ENCODE assay signal across 8 cellular contexts in genomic region chr20:36861625-36861874, GRCh38. TPM values are rescaled to one million over a fixed set of nuclear protein-coding genes. Genes with fewer than 3 reads are reported as not detected.
DNase-seq lines count a peak whose midpoint lies in the region; ATAC-seq and TF ChIP-seq lines count a peak whose summit lies in the region.

No MANE protein-coding gene starts in this region.

- no peaks in the 10 kb centered on the region for H3K36me3 ChIP-seq in ES-I3 (ENCODE audit: insufficient read depth, low read length)
- H3K36me3 ChIP-seq in SU-DHL-6 (ENCODE audit: low read length), result no peaks in the 10 kb centered on the region

- peaks cover 9% of the 10 kb centered on the region for H3F3A ChIP-seq in SU-DHL-6 (ENCODE audit: insufficient read depth)

- peak overlapping the region; percentile 82 for H3K4me3 ChIP-seq in SU-DHL-6 (ENCODE audit: insufficient read depth, low read length, poor library complexity, severe bottlenecking)
- H3K4me3 ChIP-seq in foreskin fibroblast (ENCODE audit: low read depth in 1 of 2, low read length in 2 of 2), result peak overlapping the region; percentile 70 to 76

- TF ChIP-seq CTCF in SU-DHL-6 (IDR thresholded peaks at IDR 0.05; ENCODE audit: insufficient read depth, low read length, poor library complexity, severe bottlenecking) (no peak), foreskin fibroblast (IDR thresholded peaks at IDR 0.05; ENCODE audit: low read depth, low read length) (no peak)

- no peaks in the 10 kb centered on the region for H4K20me1 ChIP-seq in SU-DHL-6 (ENCODE audit: low read depth, low read length)

- H3K9me3 ChIP-seq in ES-I3 (ENCODE audit: control insufficient read depth, insufficient read depth, low read length), result no peaks in the 10 kb centered on the region
- H3K9me3 ChIP-seq in SU-DHL-6 (ENCODE audit: insufficient read depth, low read length), result no peaks in the 10 kb centered on the region

- no peak overlapping the region for H2AFZ ChIP-seq in SU-DHL-6 (ENCODE audit: low read depth, low read length, severe bottlenecking)

- no peaks in the 10 kb centered on the region for H3K27me3 ChIP-seq in SU-DHL-6 (ENCODE audit: low read length)

- peak in 1 of 2 donors; percentile 48 for DNase-seq in foreskin fibroblast
- no peak for DNase-seq in sciatic nerve (ENCODE audit: low spot score)
- DNase-seq in mucosa of gallbladder (ENCODE audit: low spot score), result no peak

- peak overlapping the region; percentile 73 for H3K27ac ChIP-seq in SU-DHL-6 (ENCODE audit: low read depth, low read length)

- H3K4me1 ChIP-seq in ES-I3 (ENCODE audit: insufficient read depth, low read length), result peaks cover 44% of the 10 kb centered on the region

- peaks cover 60% of the 10 kb centered on the region for H3K79me2 ChIP-seq in SU-DHL-6 (ENCODE audit: insufficient read depth, low read length)

- ATAC-seq in sciatic nerve (peak; percentile 1), HG03565 (IDR thresholded peaks at IDR 0.05; ENCODE audit: unreplicated experiment) (no peak), esophagus mucosa (no peak), GM18517 (IDR thresholded peaks at IDR 0.05; ENCODE audit: unreplicated experiment) (no peak)

- peak overlapping the region; percentile 67 for H3K4me2 ChIP-seq in SU-DHL-6 (ENCODE audit: low read depth, low read length, poor library complexity, severe bottlenecking)

- intact Hi-C loops in sciatic nerve (cut with DNase I), result loop anchor here (5.0 kb wide), 1 partner anchor 89 kb away; the partner anchor contains the start of gene DSN1

- H3K9me2 ChIP-seq in SU-DHL-6 (replicated peaks; ENCODE audit: insufficient read depth, low read length), result no peaks in the 10 kb centered on the region

- H3K9ac ChIP-seq in ES-I3 (ENCODE audit: low read depth, low read length), result peak overlapping the region; percentile 59; the same call in 1 of the 2 replicates
- peak overlapping the region; percentile 82 for H3K9ac ChIP-seq in SU-DHL-6 (ENCODE audit: low read length)

RNA-seq across cellular contexts. Expression of gene TLDC2, which starts 14.4 kb away (rescaled TPM):
- total RNA-seq in sciatic nerve, result 0.31 TPM
- 9.7 TPM for total RNA-seq in mucosa of gallbladder
- total RNA-seq in esophagus mucosa, result 0.20 TPM
